ENCODE assay signal across 13 cellular contexts in genomic region chr18:58232674-58233073, GRCh38.
DNase-seq lines count a peak whose midpoint lies in the region; ATAC-seq, FAIRE-seq and TF ChIP-seq lines count a peak whose summit lies in the region.
"Had no signal": no experiment of that assay in that cellular context is flagged by ENCODE, and none has a peak within 500 bp of the region (broad histone marks: within the 10 kb centered on the region; RNA-seq: fewer than 3 reads in every experiment).

No MANE protein-coding gene starts in this region.

- H3K4me1 ChIP-seq in K562 (replicated peaks in 1 of 2; ENCODE audit: control insufficient read depth in 2 of 2, insufficient read depth in 2 of 2, low read length in 2 of 2) (no peaks in the 10 kb centered on the region), left lung (peaks cover 13 to 26% of the 10 kb centered on the region in 2 donors), prostate gland (replicated peaks) (peaks cover 19% of the 10 kb centered on the region), left ventricle myocardium inferior (peaks cover 6% of the 10 kb centered on the region)

- H3K4me3 ChIP-seq in K562, result no peak overlapping the region
- H3K4me3 ChIP-seq in left lung, result no peak overlapping the region
- no peak overlapping the region for H3K4me3 ChIP-seq in prostate gland
- no peak overlapping the region for H3K4me3 ChIP-seq in left ventricle myocardium inferior
- H3K4me3 ChIP-seq: BLaER1 treated with 17β-estradiol and CSF1 and Interleukin-3, amounts not matched to agents 10 nM and 100 nM had no signal

- FAIRE-seq in K562 (lab: Jason Lieb, UNC), result no peak
- no peak for FAIRE-seq in GM19239 (lab: Jason Lieb, UNC)
- FAIRE-seq: HTR-8/SVneo had no signal

- CTCF ChIA-PET in K562 (lab: Yijun Ruan, JAX; ENCODE audit: low intra/inter-chr PET ratio), result no interaction called here

- WGBS in K562 (ENCODE audit: insufficient coverage, low coverage, missing lambda C conversion rate), result 74% methylated on average over 5 of the region's 5 CpGs
- 64% methylated on average over 5 of the region's 5 CpGs for WGBS in prostate gland

- H3K4me2 ChIP-seq in K562 (ENCODE audit: insufficient read depth, low read length), result no peak overlapping the region
- H3K4me2 ChIP-seq: BLaER1 treated with 17β-estradiol and CSF1 and Interleukin-3, amounts not matched to agents 10 nM and 100 nM had no signal

- TF ChIP-seq EP300 in K562 (IDR thresholded peaks at IDR 0.05; ENCODE audit: low read length), result no peak

- no peak for TF ChIP-seq RAD21 in K562 (CRISPR knock-in tag; conservative IDR thresholded peaks at IDR 0.05 in 1 of 2, IDR thresholded peaks at IDR 0.05 in 1 of 2)

- DNase-seq in K562 (ENCODE audit: extremely low read depth in 1 of 4, low spot score in 3 of 4), result no peak
- no peak for DNase-seq in left lung
- DNase-seq in prostate gland (ENCODE audit: low spot score), result no peak
- no peak for DNase-seq in activated T-cell treated with anti-CD3 and anti-CD28 coated beads for 4 hours
- no peak for DNase-seq in GM19239 (ENCODE audit: insufficient read length, low spot score)
- DNase-seq in left ventricle myocardium inferior, result no peak
- DNase-seq: NCI-H1048, NCI-H2107, NCI-H226, RPMI8226 had no signal

- H4K20me1 ChIP-seq in K562 (replicated peaks; ENCODE audit: control insufficient read depth, insufficient read depth, low read length), result no peaks in the 10 kb centered on the region

- peaks cover 3% of the 10 kb centered on the region; the same call in 1 of the 3 replicates for H3K36me3 ChIP-seq in K562 (ENCODE audit: control insufficient read depth, insufficient read depth, low read length)
- H3K36me3 ChIP-seq in left lung, result no peaks in the 10 kb centered on the region
- no peaks in the 10 kb centered on the region for H3K36me3 ChIP-seq in prostate gland
- no peaks in the 10 kb centered on the region for H3K36me3 ChIP-seq in left ventricle myocardium inferior

- H3K27ac ChIP-seq in K562 (ENCODE audit: extremely low read depth, low read depth, low read length) (no peak overlapping the region), left lung (peak overlapping the region in 1 of 2 donors; percentile 41), prostate gland (peak overlapping the region; percentile 73 to 79), left ventricle myocardium inferior (replicated peaks) (no peak overlapping the region)
- H3K27ac ChIP-seq: BLaER1 treated with 17β-estradiol and CSF1 and Interleukin-3, amounts not matched to agents 10 nM and 100 nM had no signal

- no peaks in the 10 kb centered on the region for H3K9me1 ChIP-seq in K562 (ENCODE audit: control insufficient read depth, insufficient read depth, low read length)

- ATAC-seq in K562, result no peak
- peak; percentile 18 for ATAC-seq in left lung
- no peak for ATAC-seq in GM19463 (IDR thresholded peaks at IDR 0.05; ENCODE audit: unreplicated experiment)

- POLR2A ChIA-PET in K562 (lab: Yijun Ruan, JAX), result no interaction called here

- no peak overlapping the region for H2AFZ ChIP-seq in K562 (ENCODE audit: low read depth, low read length)

- in situ Hi-C loops in K562 (cut with MboI), result no loop called here

- TF ChIP-seq POLR2A in K562 (conservative IDR thresholded peaks at IDR 0.05) (no peak), prostate gland (IDR thresholded peaks at IDR 0.05) (no peak)

- H3K27me3 ChIP-seq in K562 (ENCODE audit: control insufficient read depth in 2 of 2, insufficient read depth in 2 of 2, low read length in 2 of 2), result no peaks in the 10 kb centered on the region
- no peaks in the 10 kb centered on the region for H3K27me3 ChIP-seq in left lung
- no peaks in the 10 kb centered on the region for H3K27me3 ChIP-seq in prostate gland (replicated peaks; ENCODE audit: insufficient read depth)
- H3K27me3 ChIP-seq in left ventricle myocardium inferior (ENCODE audit: low read depth), result no peaks in the 10 kb centered on the region
- H3K27me3 ChIP-seq: BLaER1 treated with 17β-estradiol and CSF1 and Interleukin-3, amounts not matched to agents 10 nM and 100 nM had no signal

- TSS peak; percentile 8 for BruUV-seq in K562 (replicated peaks; lab: Mats Ljungman, UMichigan)

- TF ChIP-seq CTCF in K562 (IDR thresholded peaks at IDR 0.05 in 2 of 3, conservative IDR thresholded peaks at IDR 0.05 in 1 of 3; ENCODE audit: insufficient read depth in 2 of 3, low read depth in 1 of 3, low read length in 3 of 3), result no peak
- no peak for TF ChIP-seq CTCF in left lung (IDR thresholded peaks at IDR 0.05)
- no peak for TF ChIP-seq CTCF in prostate gland (IDR thresholded peaks at IDR 0.05)
- no peak for TF ChIP-seq CTCF in left ventricle myocardium inferior (IDR thresholded peaks at IDR 0.05; ENCODE audit: borderline replicate concordance)

- H3K9ac ChIP-seq in K562 (ENCODE audit: insufficient read depth in 1 of 2, low read depth in 2 of 2, low read length in 2 of 2), result no peak overlapping the region
- H3K9ac ChIP-seq: BLaER1 treated with 17β-estradiol and CSF1 and Interleukin-3, amounts not matched to agents 10 nM and 100 nM had no signal

- intact Hi-C loops in K562 (cut with micrococcal nuclease) (loop anchor here (2.0 to 5.0 kb wide), 2 partner anchors 38 to 95 kb away; no protein-coding TSS in a partner anchor), left lung (cut with DNase I) (no loop called here), prostate gland (cut with DNase I) (no loop called here), left ventricle myocardium inferior (cut with micrococcal nuclease) (no loop called here)

- no peaks in the 10 kb centered on the region for H3K79me2 ChIP-seq in K562 (ENCODE audit: control insufficient read depth, insufficient read depth, low read length)

- H3K9me3 ChIP-seq in K562 (replicated peaks; ENCODE audit: control insufficient read depth, insufficient read depth, low read depth, low read length) (no peaks in the 10 kb centered on the region), left lung (no peaks in the 10 kb centered on the region), prostate gland (no peaks in the 10 kb centered on the region), left ventricle myocardium inferior (replicated peaks) (no peaks in the 10 kb centered on the region)

TF ChIP-seq in K562, 482 proteins besides CTCF, POLR2A, EP300 and RAD21:
- TF ChIP-seq PURB (CRISPR knock-in tag; IDR thresholded peaks at IDR 0.05; ENCODE audit: low read depth) (no peak), BDP1 (IDR thresholded peaks at IDR 0.05; ENCODE audit: insufficient read depth, insufficient read length) (no peak), ZNF197 (CRISPR knock-in tag; IDR thresholded peaks at IDR 0.05; ENCODE audit: low read depth) (no peak), BCOR (IDR thresholded peaks at IDR 0.05) (no peak)
- TF ChIP-seq, protein P1, sequence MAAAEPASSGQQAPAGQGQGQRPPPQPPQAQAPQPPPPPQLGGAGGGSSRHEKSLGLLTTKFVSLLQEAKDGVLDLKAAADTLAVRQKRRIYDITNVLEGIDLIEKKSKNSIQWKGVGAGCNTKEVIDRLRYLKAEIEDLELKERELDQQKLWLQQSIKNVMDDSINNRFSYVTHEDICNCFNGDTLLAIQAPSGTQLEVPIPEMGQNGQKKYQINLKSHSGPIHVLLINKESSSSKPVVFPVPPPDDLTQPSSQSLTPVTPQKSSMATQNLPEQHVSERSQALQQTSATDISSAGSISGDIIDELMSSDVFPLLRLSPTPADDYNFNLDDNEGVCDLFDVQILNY (CRISPR knock-in tag; IDR thresholded peaks at IDR 0.05), result no peak

Comparison
In these comparisons a context has a peak if more than half of its experiments do, and no peak if none do; other contexts are left out.
1. H3K27ac ChIP-seq: peak in prostate gland (2 of 2); none in K562 (single experiment) and left ventricle myocardium inferior (single experiment).